16 cellular contexts compared by ENCODE assay signal in the genomic region with DNA sequence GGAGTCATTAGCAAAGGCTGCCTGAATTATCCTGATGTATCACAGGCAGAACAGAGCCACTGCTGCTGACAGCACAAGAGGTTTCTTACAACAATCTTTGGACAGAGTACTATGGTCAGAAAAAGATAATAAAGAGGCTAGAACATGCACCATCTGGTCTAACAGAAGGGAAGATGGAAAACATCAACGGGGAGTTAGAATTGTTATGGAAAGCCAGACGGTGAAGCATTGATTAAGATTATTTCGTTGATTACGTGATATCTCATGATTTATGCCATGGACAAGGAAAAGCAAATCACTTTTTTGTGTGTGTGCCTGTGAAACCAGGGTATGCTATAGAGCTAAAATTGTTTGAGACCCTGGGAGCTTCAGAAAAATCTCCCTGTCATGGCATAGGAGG.
DNase-seq lines count a peak whose midpoint lies in the region; ATAC-seq and TF ChIP-seq lines count a peak whose summit lies in the region.
"Had no signal": no experiment of that assay in that cellular context is flagged by ENCODE, and none has a peak within 500 bp of the region (broad histone marks: within the 10 kb centered on the region; RNA-seq: fewer than 3 reads in every experiment).

No MANE protein-coding gene starts in this region.

- H3K27ac Mint-ChIP-seq in stimulated activated memory B cell treated with anti-CD40 and anti-IgM and Interleukin-4, amounts not matched to agents 10 μg/mL and 1 μg/mL and 100 μg/mL, for 72 hours = no peak overlapping the region
- H3K27ac Mint-ChIP-seq: B cell; CD8-positive, alpha-beta T cell; GM23338 had no signal

- TF ChIP-seq CTCF in fibroblast of villous mesenchyme (IDR thresholded peaks at IDR 0.05; ENCODE audit: insufficient read depth, low read depth, low read length) = no peak

- H3K27me3 Mint-ChIP-seq in stimulated activated memory B cell treated with anti-CD40 and anti-IgM and Interleukin-4, amounts not matched to agents 10 μg/mL and 1 μg/mL and 100 μg/mL, for 72 hours = no peaks in the 10 kb centered on the region
- H3K27me3 Mint-ChIP-seq: B cell had no signal

- H3K4me3 Mint-ChIP-seq in stimulated activated memory B cell treated with anti-CD40 and anti-IgM and Interleukin-4, amounts not matched to agents 10 μg/mL and 1 μg/mL and 100 μg/mL, for 72 hours = no peak overlapping the region
- H3K4me3 Mint-ChIP-seq: B cell; CD8-positive, alpha-beta T cell; GM23338 had no signal

- no peaks in the 10 kb centered on the region for H3K36me3 Mint-ChIP-seq in stimulated activated memory B cell treated with anti-CD40 and anti-IgM and Interleukin-4, amounts not matched to agents 10 μg/mL and 1 μg/mL and 100 μg/mL, for 72 hours
- H3K36me3 Mint-ChIP-seq: CD8-positive, alpha-beta T cell had no signal

- no peak overlapping the region for H3K4me3 ChIP-seq in fibroblast of villous mesenchyme (ENCODE audit: low read depth, low read length)
- H3K4me3 ChIP-seq: BLaER1 treated with 17β-estradiol and CSF1 and Interleukin-3, amounts not matched to agents 10 nM and 100 nM; GM23338 had no signal

- DNase-seq in DMS 273 (lab: John Stamatoyannopoulos, UW; ENCODE audit: unreplicated experiment) (peak; percentile 88), NCI-H524 (lab: John Stamatoyannopoulos, UW) (peak; percentile 81 to 91), SK-N-DZ (ENCODE audit: low spot score) (peak; percentile 96), fibroblast of villous mesenchyme (ENCODE audit: low read depth) (peak; percentile 14), NCI-H1694 (lab: John Stamatoyannopoulos, UW) (no peak), D341Med (ENCODE audit: low spot score) (no peak)
- DNase-seq: CD8-positive, alpha-beta T cell; COR-L47; DMS53; DND-41; EL; HCEC 1CT had no signal

- no peak for ATAC-seq in stimulated activated memory B cell treated with anti-CD40 and anti-IgM and Interleukin-4, amounts not matched to agents 10 μg/mL and 1 μg/mL and 100 μg/mL, for 72 hours
- ATAC-seq: CD8-positive, alpha-beta T cell; GM23338 had no signal

- H3K4me1 Mint-ChIP-seq in stimulated activated memory B cell treated with anti-CD40 and anti-IgM and Interleukin-4, amounts not matched to agents 10 μg/mL and 1 μg/mL and 100 μg/mL, for 72 hours = no peaks in the 10 kb centered on the region
- H3K4me1 Mint-ChIP-seq: B cell, GM23338 had no signal

- H3K9me3 Mint-ChIP-seq in stimulated activated memory B cell treated with anti-CD40 and anti-IgM and Interleukin-4, amounts not matched to agents 10 μg/mL and 1 μg/mL and 100 μg/mL, for 72 hours = peaks cover 3% of the 10 kb centered on the region
- H3K9me3 Mint-ChIP-seq: GM23338 had no signal

Comparison
In these comparisons a context has a peak if more than half of its experiments do, and no peak if none do; other contexts are left out.
1. DNase-seq: peak in DMS 273 (single experiment), NCI-H524 (2 of 2), SK-N-DZ (single experiment) and fibroblast of villous mesenchyme (single experiment); none in NCI-H1694 (single experiment) and D341Med (single experiment).